Comparison of ENCODE assay signal across 10 cellular contexts in genomic region chrX:114959729-114960128, GRCh38. TPM values are rescaled to one million over a fixed set of nuclear protein-coding genes. Genes with fewer than 3 reads are reported as not detected.
DNase-seq lines count a peak whose midpoint lies in the region; ATAC-seq and TF ChIP-seq lines count a peak whose summit lies in the region.
"Had no signal": no experiment of that assay in that cellular context is flagged by ENCODE, and none has a peak within 500 bp of the region (broad histone marks: within the 10 kb centered on the region; RNA-seq: fewer than 3 reads in every experiment).

No MANE protein-coding gene starts in this region.

- no peak for DNase-seq in DND-41
- DNase-seq in KBM-7 = peak; percentile 3
- no peak for DNase-seq in breast epithelium (ENCODE audit: low spot score in 2 of 2)
- DNase-seq in mesenchymal stem cell = peak; percentile 3
- no peak for DNase-seq in NCI-H774 (lab: John Stamatoyannopoulos, UW)
- DNase-seq in activated effector memory CD4-positive, alpha-beta T cell treated with Interleukin-2 at 50 U/mL for 16 hours = no peak
- DNase-seq in middle frontal gyrus (ENCODE audit: extremely low spot score, low spot score) = no peak
- DNase-seq: activated gamma-delta T cell, islet precursor cell had no signal

- H2BK5ac ChIP-seq in mesenchymal stem cell (ENCODE audit: low read depth, low read length, poor library complexity, severe bottlenecking) = no peak overlapping the region

- in situ Hi-C loops in KBM-7 (cut with MboI; ENCODE audit: low pct_unique_long_range_greater_than_20kb, low sequenced_read_pairs) = no loop called here

- no peak overlapping the region for H3K4me3 ChIP-seq in DND-41 (ENCODE audit: low read depth in 1 of 2, low read length in 2 of 2)
- H3K4me3 ChIP-seq in breast epithelium = no peak overlapping the region
- H3K4me3 ChIP-seq in mesenchymal stem cell (ENCODE audit: insufficient read depth in 1 of 2, low read depth in 1 of 2, low read length in 2 of 2) = no peak overlapping the region

- H3K27ac ChIP-seq in DND-41 (ENCODE audit: low read length) = no peak overlapping the region
- H3K27ac ChIP-seq in breast epithelium = no peak overlapping the region
- H3K27ac ChIP-seq in mesenchymal stem cell (ENCODE audit: low read length, poor library complexity, severe bottlenecking) = no peak overlapping the region

- no peaks in the 10 kb centered on the region for H3K36me3 ChIP-seq in DND-41 (ENCODE audit: insufficient read depth, low read length)
- no peaks in the 10 kb centered on the region for H3K36me3 ChIP-seq in breast epithelium
- H3K36me3 ChIP-seq in mesenchymal stem cell (ENCODE audit: control insufficient read depth in 1 of 2, insufficient read depth in 2 of 2, low read depth in 1 of 2, low read length in 2 of 2) = peaks cover 0 to 3% of the 10 kb centered on the region in 2 experiments

- no peak overlapping the region for H2AK5ac ChIP-seq in mesenchymal stem cell (ENCODE audit: low read length, severe bottlenecking)

- H3K9me3 ChIP-seq in DND-41 (ENCODE audit: insufficient read depth, low read length, severe bottlenecking) (no peaks in the 10 kb centered on the region), breast epithelium (no peaks in the 10 kb centered on the region), mesenchymal stem cell (ENCODE audit: control insufficient read depth, low read length) (no peaks in the 10 kb centered on the region)

- H3K79me2 ChIP-seq in DND-41 (ENCODE audit: insufficient read depth, low read length) = no peaks in the 10 kb centered on the region

- no peak overlapping the region for H3K4me2 ChIP-seq in DND-41 (ENCODE audit: insufficient read depth, low read length)
- H3K4me2 ChIP-seq in mesenchymal stem cell (ENCODE audit: low read length, poor library complexity, severe bottlenecking) = no peak overlapping the region

- no peak overlapping the region for H3K18ac ChIP-seq in mesenchymal stem cell (ENCODE audit: low read depth in 1 of 2, low read length in 2 of 2)

- no peak overlapping the region for H3K14ac ChIP-seq in mesenchymal stem cell (ENCODE audit: low read length in 2 of 2)

- no peak overlapping the region for H2BK120ac ChIP-seq in mesenchymal stem cell (ENCODE audit: low read depth, low read length)

- H4K20me1 ChIP-seq in DND-41 (ENCODE audit: insufficient read depth, low read length) = no peaks in the 10 kb centered on the region

- intact Hi-C loops in breast epithelium (cut with DNase I; ENCODE audit: low total_unique reads) = loop anchor here (10.0 kb wide), 1 partner anchor 1665 kb away; no protein-coding TSS in a partner anchor

- H3K9ac ChIP-seq in DND-41 (ENCODE audit: low read depth, low read length) (no peak overlapping the region), mesenchymal stem cell (ENCODE audit: low read length) (peak overlapping the region; percentile 22)

- H3K23ac ChIP-seq in mesenchymal stem cell (ENCODE audit: low read length in 2 of 2) = no peak overlapping the region

- no peak overlapping the region for H4K91ac ChIP-seq in mesenchymal stem cell (ENCODE audit: low read length)

- no peak for TF ChIP-seq POLR2A in breast epithelium (IDR thresholded peaks at IDR 0.05)

- no peak overlapping the region for H3K4ac ChIP-seq in mesenchymal stem cell (ENCODE audit: low read depth in 1 of 2, low read length in 2 of 2)

- no peak overlapping the region for H2BK12ac ChIP-seq in mesenchymal stem cell (ENCODE audit: low read length in 2 of 2)

- no peak overlapping the region for H4K8ac ChIP-seq in mesenchymal stem cell (ENCODE audit: low read length)

- H3K79me1 ChIP-seq in mesenchymal stem cell (replicated peaks; ENCODE audit: low read length, poor library complexity, severe bottlenecking) = no peaks in the 10 kb centered on the region

- TF ChIP-seq CTCF in DND-41 (IDR thresholded peaks at IDR 0.05; ENCODE audit: borderline replicate concordance, extremely low read depth, low read length, poor library complexity, severe bottlenecking) = peak; percentile 33
- TF ChIP-seq CTCF in breast epithelium (IDR thresholded peaks at IDR 0.05) = peak in 2 of 3 donors; percentile 27 to 41

- H3K4me1 ChIP-seq in DND-41 (ENCODE audit: insufficient read depth, low read length) (no peaks in the 10 kb centered on the region), breast epithelium (no peaks in the 10 kb centered on the region), mesenchymal stem cell (ENCODE audit: control insufficient read depth, insufficient read depth, low read depth, low read length) (no peaks in the 10 kb centered on the region)

- H3K27me3 ChIP-seq in DND-41 (ENCODE audit: insufficient read depth, low read length, poor library complexity) (no peaks in the 10 kb centered on the region), breast epithelium (peaks cover 0 to 34% of the 10 kb centered on the region in 2 donors), mesenchymal stem cell (ENCODE audit: control insufficient read depth in 1 of 2, insufficient read depth in 1 of 2, low read length in 2 of 2) (peaks cover 0 to 10% of the 10 kb centered on the region in 2 experiments)

- no peak overlapping the region for H2AFZ ChIP-seq in DND-41 (ENCODE audit: low read depth, low read length)
- H2AFZ ChIP-seq in mesenchymal stem cell (ENCODE audit: low read depth, low read length) = no peak overlapping the region

- no peak for ATAC-seq in DND-41 (ENCODE audit: insufficient read depth, low read depth)
- ATAC-seq in GM19328 (IDR thresholded peaks at IDR 0.05; ENCODE audit: unreplicated experiment) = no peak

- H2BK15ac ChIP-seq in mesenchymal stem cell (ENCODE audit: low read depth, poor library complexity, severe bottlenecking) = no peak overlapping the region

RNA-seq across cellular contexts. Expression of gene IL13RA2, which starts 57.7 kb away (rescaled TPM):
- total RNA-seq in breast epithelium = under 1 TPM in 2 of 3 donors, not detected in 1; 0.32 to 0.88 TPM
- 1.3 TPM for polyA plus RNA-seq in mesenchymal stem cell (2013, experiment 1 of 2)
- polyA plus RNA-seq in mesenchymal stem cell (2013, experiment 2 of 2) = 1.5 TPM

Comparison
In these comparisons a context has a peak if more than half of its experiments do, and no peak if none do; other contexts are left out.
1. DNase-seq: peak in KBM-7 (single experiment) and mesenchymal stem cell (single experiment); none in DND-41 (single experiment), breast epithelium (0 of 2), NCI-H774 (single experiment), activated effector memory CD4-positive, alpha-beta T cell treated with Interleukin-2 at 50 U/mL for 16 hours (single experiment) and middle frontal gyrus (single experiment).